In genomic region chr11:65572356-65573043, GRCh38 we compare ENCODE assay signal across 8 cellular contexts. TPM values are rescaled to one million over a fixed set of nuclear protein-coding genes. Genes with fewer than 3 reads are reported as not detected.
A peak's percentile ranks its signal among the peaks of the same experiment; 100 is the strongest.
DNase-seq lines count a peak whose midpoint lies in the region; ATAC-seq and TF ChIP-seq lines count a peak whose summit lies in the region.

Gene FAM89B, plus strand, starts transcription at chr11:65572538. Its CDS starts 132 bp downstream, at chr11:65572670.

- no peak for TF ChIP-seq CTCF in left lung (IDR thresholded peaks at IDR 0.05)

- peak; percentile 34 for ATAC-seq in left lung

- H3K9me3 Mint-ChIP-seq in dendritic cell treated with granulocyte-macrophage colony-stimulating factor and Interleukin-4, amounts not matched to agents 40 ng/mL and 50 ng/mL, for 4 days = no peaks in the 10 kb centered on the region

- H3K36me3 Mint-ChIP-seq in dendritic cell treated with granulocyte-macrophage colony-stimulating factor and Interleukin-4, amounts not matched to agents 40 ng/mL and 50 ng/mL, for 4 days (ENCODE audit: low read depth) = peaks cover 86% of the 10 kb centered on the region

- no peaks in the 10 kb centered on the region for H3K27me3 Mint-ChIP-seq in dendritic cell treated with granulocyte-macrophage colony-stimulating factor and Interleukin-4, amounts not matched to agents 40 ng/mL and 50 ng/mL, for 4 days

- peak within 1 kb of the TSS; percentile 68 to 91 for H3K4me3 ChIP-seq in left lung

- DNase-seq in NK-92 treated with Interleukin-12 subunit alpha and Interleukin-12 subunit beta, amount 100 ng/mL, for 24 hours (lab: John Stamatoyannopoulos, UW) = peak; percentile 82
- no peak for DNase-seq in NK-92 (lab: John Stamatoyannopoulos, UW; ENCODE audit: unreplicated experiment)
- DNase-seq in NCI-H526 (lab: John Stamatoyannopoulos, UW) = peak; percentile 77 to 95
- peak; percentile 93 to 95 for DNase-seq in activated CD4-positive, alpha-beta T cell treated with anti-CD3 and anti-CD28 coated beads, Interleukin-2, amount 50 U/mL, for 48 hours
- DNase-seq in left lung = peak; percentile 93 to 99
- peak; percentile 91 to 93 for DNase-seq in stimulated activated CD4-positive, alpha-beta T cell treated with anti-CD3 and anti-CD28 coated beads, Interleukin-2, amount 100 ng/mL, for 24 hours
- DNase-seq in GOT3 (lab: John Stamatoyannopoulos, UW) = no peak

- no peaks in the 10 kb centered on the region for H3K9me3 ChIP-seq in left lung

- H3K36me3 ChIP-seq in left lung = peaks cover 0 to 6% of the 10 kb centered on the region in 2 donors

- peaks cover 64% of the 10 kb centered on the region for H3K4me1 Mint-ChIP-seq in dendritic cell treated with granulocyte-macrophage colony-stimulating factor and Interleukin-4, amounts not matched to agents 40 ng/mL and 50 ng/mL, for 4 days (ENCODE audit: low read depth)

- H3K4me3 Mint-ChIP-seq in dendritic cell treated with granulocyte-macrophage colony-stimulating factor and Interleukin-4, amounts not matched to agents 40 ng/mL and 50 ng/mL, for 4 days = peak within 1 kb of the TSS; percentile 96

- H3K4me1 ChIP-seq in left lung = peaks cover 47 to 77% of the 10 kb centered on the region in 2 donors

- H3K27ac Mint-ChIP-seq in dendritic cell treated with granulocyte-macrophage colony-stimulating factor and Interleukin-4, amounts not matched to agents 40 ng/mL and 50 ng/mL, for 4 days = peak within 1 kb of the TSS; percentile 94

- intact Hi-C loops in dendritic cell treated with granulocyte-macrophage colony-stimulating factor and Interleukin-4, amounts not matched to agents 40 ng/mL and 50 ng/mL, for 4 days (cut with micrococcal nuclease) = no loop called here
- intact Hi-C loops in left lung (cut with DNase I) = no loop called here

- H3K27me3 ChIP-seq in left lung = no peaks in the 10 kb centered on the region

- peak within 1 kb of the TSS; percentile 89 to 99 for H3K27ac ChIP-seq in left lung

RNA-seq across cellular contexts. Expression of gene FAM89B, which starts in this region (rescaled TPM):
- 10 to 100 TPM; 47.1 to 57.5 TPM for total RNA-seq in left lung

Comparison
In these comparisons a context has a peak if more than half of its experiments do, and no peak if none do; other contexts are left out.
1. DNase-seq: peak in NK-92 treated with Interleukin-12 subunit alpha and Interleukin-12 subunit beta, amount 100 ng/mL, for 24 hours (single experiment), NCI-H526 (2 of 2), activated CD4-positive, alpha-beta T cell treated with anti-CD3 and anti-CD28 coated beads, Interleukin-2, amount 50 U/mL, for 48 hours (2 of 2), left lung (2 of 2) and stimulated activated CD4-positive, alpha-beta T cell treated with anti-CD3 and anti-CD28 coated beads, Interleukin-2, amount 100 ng/mL, for 24 hours (2 of 2); none in NK-92 (single experiment) and GOT3 (single experiment).